ENCODE assay signal across 8 cellular contexts in genomic region chr5:131164161-131164930, GRCh38.
A peak's percentile ranks its signal among the peaks of the same experiment; 100 is the strongest.
DNase-seq lines count a peak whose midpoint lies in the region; ATAC-seq lines count a peak whose summit lies in the region.

No MANE protein-coding gene starts in this region.

- H3K4me3 Mint-ChIP-seq in memory B cell: peak overlapping the region; percentile 95

- no peaks in the 10 kb centered on the region for H3K27me3 Mint-ChIP-seq in memory B cell

- H3K27ac Mint-ChIP-seq in memory B cell: peak overlapping the region; percentile 95

- no peaks in the 10 kb centered on the region for H3K9me3 Mint-ChIP-seq in memory B cell

- H3K36me3 Mint-ChIP-seq in memory B cell: peaks cover 13% of the 10 kb centered on the region

- ATAC-seq in GM18907 (IDR thresholded peaks at IDR 0.05; ENCODE audit: unreplicated experiment): peak; percentile 83
- ATAC-seq in HG03159 (IDR thresholded peaks at IDR 0.05; ENCODE audit: unreplicated experiment): peak; percentile 58
- ATAC-seq in memory B cell (ENCODE audit: low read depth): peak; percentile 76

- DNase-seq in Ammon's horn (ENCODE audit: low spot score) (peak; percentile 60), NCI-H526 treated with DMSO at 0.1 percent for 48 hours (lab: John Stamatoyannopoulos, UW) (peak; percentile 19), memory B cell (ENCODE audit: low spot score in 2 of 2) (peak; percentile 77 to 78)
- DNase-seq in activated CD8-positive, alpha-beta memory T cell treated with anti-CD3 and anti-CD28 coated beads for 24 hours: peak; percentile 89
- peak; percentile 38 for DNase-seq in effector CD8-positive, alpha-beta T cell (lab: John Stamatoyannopoulos, UW)
- DNase-seq in stimulated activated CD8-positive, alpha-beta memory T cell treated with anti-CD3 and anti-CD28 coated beads, Interleukin-12 subunit alpha, Interleukin-12 subunit beta, amount 100 ng/mL, for 4 hours (ENCODE audit: low read depth): peak; percentile 67

- H3K4me1 Mint-ChIP-seq in memory B cell: peaks cover 19% of the 10 kb centered on the region

Comparison
In these comparisons a context has a peak if more than half of its experiments do, and no peak if none do; other contexts are left out.
1. Peak in every context shown above with its lines: DNase-seq and ATAC-seq.
2. DNase-seq: peak in every context shown above with its lines; median percentile 89 in activated CD8-positive, alpha-beta memory T cell treated with anti-CD3 and anti-CD28 coated beads for 24 hours; 78 in memory B cell; 67 in stimulated activated CD8-positive, alpha-beta memory T cell treated with anti-CD3 and anti-CD28 coated beads, Interleukin-12 subunit alpha, Interleukin-12 subunit beta, amount 100 ng/mL, for 4 hours; 60 in Ammon's horn; 38 in effector CD8-positive, alpha-beta T cell; 19 in NCI-H526 treated with DMSO at 0.1 percent for 48 hours.